Comparison of ENCODE assay signal across 25 cellular contexts in genomic region chr5:107005653-107006052, GRCh38.
A peak's percentile ranks its signal among the peaks of the same experiment; 100 is the strongest.
DNase-seq lines count a peak whose midpoint lies in the region; ATAC-seq and TF ChIP-seq lines count a peak whose summit lies in the region.
"Had no signal": no experiment of that assay in that cellular context is flagged by ENCODE, and none has a peak within 500 bp of the region (broad histone marks: within the 10 kb centered on the region; RNA-seq: fewer than 3 reads in every experiment).

No MANE protein-coding gene starts in this region.

- no peaks in the 10 kb centered on the region for H3K79me2 ChIP-seq in SK-N-SH (ENCODE audit: insufficient read depth)
- no peaks in the 10 kb centered on the region for H3K79me2 ChIP-seq in hepatocyte
- no peaks in the 10 kb centered on the region for H3K79me2 ChIP-seq in neural progenitor cell (ENCODE audit: low read depth)

- H3K4me1 Mint-ChIP-seq in neural progenitor cell: no peaks in the 10 kb centered on the region
- H3K4me1 Mint-ChIP-seq: CD14-positive monocyte; CD4-positive, alpha-beta memory T cell; CD4-positive, CD25-positive, alpha-beta regulatory T cell; CD8-positive, alpha-beta memory T cell had no signal

- H3K27ac ChIP-seq in SK-N-SH (ENCODE audit: low read depth in 2 of 2, low read length in 1 of 2) (peak overlapping the region in 1 of 2 experiments; percentile 39; a peak in 1 of 4 replicates), hepatocyte (no peak overlapping the region), neural progenitor cell (no peak overlapping the region), right atrium auricular region (no peak overlapping the region)
- H3K27ac ChIP-seq: BLaER1 had no signal

- H3K27me3 Mint-ChIP-seq in neural progenitor cell (ENCODE audit: insufficient read depth, low read depth): no peaks in the 10 kb centered on the region
- H3K27me3 Mint-ChIP-seq: CD4-positive, alpha-beta memory T cell; CD4-positive, CD25-positive, alpha-beta regulatory T cell had no signal

- CTCF ChIA-PET in SK-N-SH (lab: Yijun Ruan, JAX): no interaction called here

- H3K36me3 Mint-ChIP-seq in neural progenitor cell: no peaks in the 10 kb centered on the region
- H3K36me3 Mint-ChIP-seq: CD14-positive monocyte; CD4-positive, alpha-beta memory T cell; CD4-positive, CD25-positive, alpha-beta regulatory T cell; CD8-positive, alpha-beta memory T cell had no signal

- H2AFZ ChIP-seq in SK-N-SH (ENCODE audit: low read depth) (no peak overlapping the region), hepatocyte (peak overlapping the region; percentile 5), neural progenitor cell (replicated peaks) (peak overlapping the region; percentile 2)

- no peak for ATAC-seq in HG03354 (IDR thresholded peaks at IDR 0.05; ENCODE audit: poor library complexity, severe bottlenecking, unreplicated experiment)
- no peak for ATAC-seq in omental fat pad (ENCODE audit: low FRiP score)
- ATAC-seq: GM12878 had no signal

- no peak for TF ChIP-seq EP300 in SK-N-SH (IDR thresholded peaks at IDR 0.05; ENCODE audit: borderline replicate concordance in 1 of 2, low read depth in 1 of 2, low read length in 1 of 2)

- H3K4me1 ChIP-seq in SK-N-SH (ENCODE audit: control insufficient read depth in 1 of 2, insufficient read depth in 2 of 2, low read depth in 1 of 2, low read length in 1 of 2) (peaks cover 0 to 4% of the 10 kb centered on the region in 2 experiments; a peak in 2 of 4 replicates), hepatocyte (ENCODE audit: insufficient read depth) (no peaks in the 10 kb centered on the region), neural progenitor cell (no peaks in the 10 kb centered on the region), right atrium auricular region (no peaks in the 10 kb centered on the region)
- H3K4me1 ChIP-seq: BLaER1 had no signal

- H3K9me2 ChIP-seq in SK-N-SH (no peaks in the 10 kb centered on the region), hepatocyte (replicated peaks; ENCODE audit: insufficient read depth) (no peaks in the 10 kb centered on the region)

- no peak overlapping the region for H3K4me2 ChIP-seq in SK-N-SH
- no peak overlapping the region for H3K4me2 ChIP-seq in hepatocyte
- no peak overlapping the region for H3K4me2 ChIP-seq in neural progenitor cell
- H3K4me2 ChIP-seq: BLaER1 had no signal

- POLR2A ChIA-PET in SK-N-SH (lab: Yijun Ruan, JAX): no interaction called here

- no peaks in the 10 kb centered on the region for H3K9me3 ChIP-seq in SK-N-SH
- H3K9me3 ChIP-seq in hepatocyte (ENCODE audit: low read depth): no peaks in the 10 kb centered on the region
- no peaks in the 10 kb centered on the region for H3K9me3 ChIP-seq in neural progenitor cell (ENCODE audit: low read depth)
- H3K9me3 ChIP-seq in right atrium auricular region: no peaks in the 10 kb centered on the region
- H3K9me3 ChIP-seq: BE2C, BLaER1 had no signal

- H3K27ac Mint-ChIP-seq in neural progenitor cell: no peak overlapping the region
- H3K27ac Mint-ChIP-seq: CD14-positive monocyte; CD4-positive, alpha-beta memory T cell; CD4-positive, CD25-positive, alpha-beta regulatory T cell; CD8-positive, alpha-beta memory T cell had no signal

- H3K9me3 Mint-ChIP-seq in neural progenitor cell: no peaks in the 10 kb centered on the region

- 30% methylated on average over 1 of the region's 1 CpG for WGBS in SK-N-SH (ENCODE audit: low lambda C conversion rate)
- 44% methylated on average over 1 of the region's 1 CpG for WGBS in hepatocyte (ENCODE audit: low lambda C conversion rate, missing lambda C conversion rate)

- H3K4me3 ChIP-seq in SK-N-SH (ENCODE audit: low read depth in 2 of 2, low read length in 1 of 2) (no peak overlapping the region), hepatocyte (no peak overlapping the region), neural progenitor cell (no peak overlapping the region), right atrium auricular region (no peak overlapping the region)
- H3K4me3 ChIP-seq: BLaER1, GM12878 had no signal

- H3F3A ChIP-seq in SK-N-SH (replicated peaks; ENCODE audit: insufficient read depth) (no peaks in the 10 kb centered on the region), neural progenitor cell (ENCODE audit: low read depth) (no peaks in the 10 kb centered on the region)

- H3K36me3 ChIP-seq in SK-N-SH (replicated peaks in 1 of 2; ENCODE audit: control insufficient read depth in 1 of 2, insufficient read depth in 2 of 2, low read length in 1 of 2): no peaks in the 10 kb centered on the region
- no peaks in the 10 kb centered on the region for H3K36me3 ChIP-seq in hepatocyte (replicated peaks; ENCODE audit: insufficient read depth, low read depth)
- H3K36me3 ChIP-seq in neural progenitor cell: no peaks in the 10 kb centered on the region
- no peaks in the 10 kb centered on the region for H3K36me3 ChIP-seq in right atrium auricular region
- H3K36me3 ChIP-seq: BE2C, BLaER1 had no signal

- TF ChIP-seq CTCF in SK-N-SH (IDR thresholded peaks at IDR 0.05) (no peak), hepatocyte (IDR thresholded peaks at IDR 0.05; ENCODE audit: poor library complexity) (no peak), neural progenitor cell (IDR thresholded peaks at IDR 0.05) (no peak), omental fat pad (IDR thresholded peaks at IDR 0.05) (no peak), right atrium auricular region (IDR thresholded peaks at IDR 0.05) (no peak)

- H3K27me3 ChIP-seq in SK-N-SH (ENCODE audit: insufficient read depth) (no peaks in the 10 kb centered on the region), hepatocyte (no peaks in the 10 kb centered on the region), neural progenitor cell (no peaks in the 10 kb centered on the region), right atrium auricular region (no peaks in the 10 kb centered on the region)
- H3K27me3 ChIP-seq: BE2C, BLaER1 had no signal

- H3K4me3 Mint-ChIP-seq in neural progenitor cell: no peak overlapping the region
- H3K4me3 Mint-ChIP-seq: CD14-positive monocyte; CD4-positive, alpha-beta memory T cell; CD4-positive, CD25-positive, alpha-beta regulatory T cell; CD8-positive, alpha-beta memory T cell had no signal

- no peak for TF ChIP-seq RAD21 in SK-N-SH (IDR thresholded peaks at IDR 0.05; ENCODE audit: low read length)

- no peak for DNase-seq in SK-N-SH
- no peak for DNase-seq in hepatocyte (ENCODE audit: low spot score)
- no peak for DNase-seq in neural progenitor cell (ENCODE audit: low spot score)
- no peak for DNase-seq in middle frontal gyrus (ENCODE audit: extremely low spot score, low spot score)
- no peak for DNase-seq in omental fat pad (ENCODE audit: low spot score)
- DNase-seq in right atrium auricular region (ENCODE audit: low spot score): no peak
- DNase-seq: 8988T; ACHN; BE2C; C1 segment of cervical spinal cord; CD4-positive, alpha-beta memory T cell; CD4-positive, CD25-positive, alpha-beta regulatory T cell; CD8-positive, alpha-beta memory T cell; COR-L47; DMS 273 treated with DMSO at 0.1 percent for 48 hours; DMS153; DMS53; DMS79; DND-41; EL; GDM1 had no signal

- H3K9ac ChIP-seq in SK-N-SH (no peak overlapping the region), neural progenitor cell (no peak overlapping the region)
- H3K9ac ChIP-seq: BLaER1 had no signal

- H4K20me1 ChIP-seq in SK-N-SH (ENCODE audit: insufficient read depth): no peaks in the 10 kb centered on the region
- no peaks in the 10 kb centered on the region for H4K20me1 ChIP-seq in hepatocyte (ENCODE audit: insufficient read depth, poor library complexity, severe bottlenecking)
- H4K20me1 ChIP-seq in neural progenitor cell (ENCODE audit: low read depth): no peaks in the 10 kb centered on the region
- H4K20me1 ChIP-seq: BLaER1 had no signal

TF ChIP-seq in SK-N-SH, 30 proteins besides CTCF, POLR2A, EP300 and RAD21:
- TF ChIP-seq TEAD4 (IDR thresholded peaks at IDR 0.05; ENCODE audit: borderline replicate concordance, insufficient read depth) (no peak), PBX3 (IDR thresholded peaks at IDR 0.05) (no peak), FOXM1 (IDR thresholded peaks at IDR 0.05; ENCODE audit: low read depth) (no peak), POLR2AphosphoS5 (IDR thresholded peaks at IDR 0.05; ENCODE audit: low read depth, low read length) (no peak), GATA2 (CRISPR knock-in tag; IDR thresholded peaks at IDR 0.05) (peak; percentile 39), NRF1 (IDR thresholded peaks at IDR 0.05; ENCODE audit: low read depth, low read length) (no peak)
- TF ChIP-seq, protein P1, sequence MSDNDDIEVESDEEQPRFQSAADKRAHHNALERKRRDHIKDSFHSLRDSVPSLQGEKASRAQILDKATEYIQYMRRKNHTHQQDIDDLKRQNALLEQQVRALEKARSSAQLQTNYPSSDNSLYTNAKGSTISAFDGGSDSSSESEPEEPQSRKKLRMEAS (IDR thresholded peaks at IDR 0.05; ENCODE audit: low read depth): no peak
